In genomic region chr1:151534662-151535278, GRCh38 we compare ENCODE assay signal across 1 cellular context.
TF ChIP-seq lines count a peak whose summit lies in the region.

No MANE protein-coding gene starts in this region.

TF ChIP-seq in HEK293, 187 proteins besides CTCF, POLR2A, EP300 and RAD21 (continued from another document):
- TF ChIP-seq ZBTB10 (tag by site-specific recombination; IDR thresholded peaks at IDR 0.05), result no peak
